3 cellular contexts compared by ENCODE assay signal in the genomic region with DNA sequence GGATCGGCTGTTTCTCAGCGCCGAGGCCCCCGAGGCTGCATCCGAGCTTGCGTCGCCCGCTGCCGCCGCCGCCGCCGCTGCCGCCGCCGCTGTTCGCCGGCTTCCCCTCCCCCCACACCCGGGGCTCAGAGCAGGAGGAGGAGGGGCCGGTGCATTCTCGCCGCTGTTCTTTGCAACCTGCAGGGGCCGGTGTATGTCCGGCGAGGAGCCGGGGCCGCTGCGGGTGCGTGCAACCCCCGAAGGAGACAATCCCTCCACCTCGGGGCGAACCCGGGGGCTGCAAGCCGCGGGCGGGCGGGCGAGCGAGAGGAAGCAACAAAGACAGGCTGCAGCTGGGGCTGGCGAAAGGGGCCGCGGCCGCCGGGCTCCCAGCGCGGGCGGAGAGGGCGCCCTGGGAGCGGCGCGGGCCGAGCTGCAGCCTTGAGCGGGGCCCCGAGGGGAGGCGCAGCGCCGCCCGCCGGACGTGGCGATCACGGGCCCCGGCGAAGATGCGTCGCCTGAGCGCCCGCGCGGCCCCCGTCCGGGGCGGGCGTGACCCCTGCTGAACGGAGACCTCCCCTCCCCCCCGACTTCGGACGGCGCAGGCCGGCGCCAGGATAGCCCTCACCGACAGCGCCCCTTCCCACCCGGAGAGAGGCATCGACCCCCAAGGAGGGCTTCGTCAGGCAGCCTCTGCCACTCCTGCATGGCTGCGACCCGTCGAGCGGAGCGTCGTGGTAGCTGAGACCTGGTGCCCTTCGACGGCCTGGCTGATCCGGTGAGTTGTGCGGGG.
TF ChIP-seq lines count a peak whose summit lies in the region.

No MANE protein-coding gene starts in this region.

TF ChIP-seq in GM23338, 12 proteins besides CTCF, POLR2A, EP300 and RAD21 (continued from another document):
- TF ChIP-seq, protein P1, sequence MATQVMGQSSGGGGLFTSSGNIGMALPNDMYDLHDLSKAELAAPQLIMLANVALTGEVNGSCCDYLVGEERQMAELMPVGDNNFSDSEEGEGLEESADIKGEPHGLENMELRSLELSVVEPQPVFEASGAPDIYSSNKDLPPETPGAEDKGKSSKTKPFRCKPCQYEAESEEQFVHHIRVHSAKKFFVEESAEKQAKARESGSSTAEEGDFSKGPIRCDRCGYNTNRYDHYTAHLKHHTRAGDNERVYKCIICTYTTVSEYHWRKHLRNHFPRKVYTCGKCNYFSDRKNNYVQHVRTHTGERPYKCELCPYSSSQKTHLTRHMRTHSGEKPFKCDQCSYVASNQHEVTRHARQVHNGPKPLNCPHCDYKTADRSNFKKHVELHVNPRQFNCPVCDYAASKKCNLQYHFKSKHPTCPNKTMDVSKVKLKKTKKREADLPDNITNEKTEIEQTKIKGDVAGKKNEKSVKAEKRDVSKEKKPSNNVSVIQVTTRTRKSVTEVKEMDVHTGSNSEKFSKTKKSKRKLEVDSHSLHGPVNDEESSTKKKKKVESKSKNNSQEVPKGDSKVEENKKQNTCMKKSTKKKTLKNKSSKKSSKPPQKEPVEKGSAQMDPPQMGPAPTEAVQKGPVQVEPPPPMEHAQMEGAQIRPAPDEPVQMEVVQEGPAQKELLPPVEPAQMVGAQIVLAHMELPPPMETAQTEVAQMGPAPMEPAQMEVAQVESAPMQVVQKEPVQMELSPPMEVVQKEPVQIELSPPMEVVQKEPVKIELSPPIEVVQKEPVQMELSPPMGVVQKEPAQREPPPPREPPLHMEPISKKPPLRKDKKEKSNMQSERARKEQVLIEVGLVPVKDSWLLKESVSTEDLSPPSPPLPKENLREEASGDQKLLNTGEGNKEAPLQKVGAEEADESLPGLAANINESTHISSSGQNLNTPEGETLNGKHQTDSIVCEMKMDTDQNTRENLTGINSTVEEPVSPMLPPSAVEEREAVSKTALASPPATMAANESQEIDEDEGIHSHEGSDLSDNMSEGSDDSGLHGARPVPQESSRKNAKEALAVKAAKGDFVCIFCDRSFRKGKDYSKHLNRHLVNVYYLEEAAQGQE (IDR thresholded peaks at IDR 0.05; ENCODE audit: unreplicated experiment), result no peak
- TF ChIP-seq EZH2phosphoT487 (IDR thresholded peaks at IDR 0.05; ENCODE audit: unreplicated experiment), result no peak
- TF ChIP-seq, protein P2, sequence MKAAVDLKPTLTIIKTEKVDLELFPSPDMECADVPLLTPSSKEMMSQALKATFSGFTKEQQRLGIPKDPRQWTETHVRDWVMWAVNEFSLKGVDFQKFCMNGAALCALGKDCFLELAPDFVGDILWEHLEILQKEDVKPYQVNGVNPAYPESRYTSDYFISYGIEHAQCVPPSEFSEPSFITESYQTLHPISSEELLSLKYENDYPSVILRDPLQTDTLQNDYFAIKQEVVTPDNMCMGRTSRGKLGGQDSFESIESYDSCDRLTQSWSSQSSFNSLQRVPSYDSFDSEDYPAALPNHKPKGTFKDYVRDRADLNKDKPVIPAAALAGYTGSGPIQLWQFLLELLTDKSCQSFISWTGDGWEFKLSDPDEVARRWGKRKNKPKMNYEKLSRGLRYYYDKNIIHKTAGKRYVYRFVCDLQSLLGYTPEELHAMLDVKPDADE (IDR thresholded peaks at IDR 0.05), result no peak; the same call in 1 of the 2 replicates
- TF ChIP-seq ZNF114 (CRISPR knock-in tag; IDR thresholded peaks at IDR 0.05), result no peak
- TF ChIP-seq STAT1 (IDR thresholded peaks at IDR 0.05; ENCODE audit: unreplicated experiment), result no peak
- TF ChIP-seq JUNB (IDR thresholded peaks at IDR 0.05; ENCODE audit: unreplicated experiment), result no peak
TF ChIP-seq in GM23338: peak in this region for 2.

TF ChIP-seq in WTC11, 78 proteins besides CTCF, POLR2A, EP300 and RAD21 (continued from another document and continues in another):
- TF ChIP-seq, protein P3, sequence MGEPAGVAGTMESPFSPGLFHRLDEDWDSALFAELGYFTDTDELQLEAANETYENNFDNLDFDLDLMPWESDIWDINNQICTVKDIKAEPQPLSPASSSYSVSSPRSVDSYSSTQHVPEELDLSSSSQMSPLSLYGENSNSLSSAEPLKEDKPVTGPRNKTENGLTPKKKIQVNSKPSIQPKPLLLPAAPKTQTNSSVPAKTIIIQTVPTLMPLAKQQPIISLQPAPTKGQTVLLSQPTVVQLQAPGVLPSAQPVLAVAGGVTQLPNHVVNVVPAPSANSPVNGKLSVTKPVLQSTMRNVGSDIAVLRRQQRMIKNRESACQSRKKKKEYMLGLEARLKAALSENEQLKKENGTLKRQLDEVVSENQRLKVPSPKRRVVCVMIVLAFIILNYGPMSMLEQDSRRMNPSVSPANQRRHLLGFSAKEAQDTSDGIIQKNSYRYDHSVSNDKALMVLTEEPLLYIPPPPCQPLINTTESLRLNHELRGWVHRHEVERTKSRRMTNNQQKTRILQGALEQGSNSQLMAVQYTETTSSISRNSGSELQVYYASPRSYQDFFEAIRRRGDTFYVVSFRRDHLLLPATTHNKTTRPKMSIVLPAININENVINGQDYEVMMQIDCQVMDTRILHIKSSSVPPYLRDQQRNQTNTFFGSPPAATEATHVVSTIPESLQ (CRISPR knock-in tag; IDR thresholded peaks at IDR 0.05), result no peak
- TF ChIP-seq, protein P4, sequence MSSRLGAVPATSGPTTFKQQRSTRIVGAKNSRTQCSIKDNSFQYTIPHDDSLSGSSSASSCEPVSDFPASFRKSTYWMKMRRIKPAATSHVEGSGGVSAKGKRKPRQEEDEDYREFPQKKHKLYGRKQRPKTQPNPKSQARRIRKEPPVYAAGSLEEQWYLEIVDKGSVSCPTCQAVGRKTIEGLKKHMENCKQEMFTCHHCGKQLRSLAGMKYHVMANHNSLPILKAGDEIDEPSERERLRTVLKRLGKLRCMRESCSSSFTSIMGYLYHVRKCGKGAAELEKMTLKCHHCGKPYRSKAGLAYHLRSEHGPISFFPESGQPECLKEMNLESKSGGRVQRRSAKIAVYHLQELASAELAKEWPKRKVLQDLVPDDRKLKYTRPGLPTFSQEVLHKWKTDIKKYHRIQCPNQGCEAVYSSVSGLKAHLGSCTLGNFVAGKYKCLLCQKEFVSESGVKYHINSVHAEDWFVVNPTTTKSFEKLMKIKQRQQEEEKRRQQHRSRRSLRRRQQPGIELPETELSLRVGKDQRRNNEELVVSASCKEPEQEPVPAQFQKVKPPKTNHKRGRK (CRISPR knock-in tag; IDR thresholded peaks at IDR 0.05; ENCODE audit: borderline replicate concordance), result no peak
- TF ChIP-seq, protein P5, sequence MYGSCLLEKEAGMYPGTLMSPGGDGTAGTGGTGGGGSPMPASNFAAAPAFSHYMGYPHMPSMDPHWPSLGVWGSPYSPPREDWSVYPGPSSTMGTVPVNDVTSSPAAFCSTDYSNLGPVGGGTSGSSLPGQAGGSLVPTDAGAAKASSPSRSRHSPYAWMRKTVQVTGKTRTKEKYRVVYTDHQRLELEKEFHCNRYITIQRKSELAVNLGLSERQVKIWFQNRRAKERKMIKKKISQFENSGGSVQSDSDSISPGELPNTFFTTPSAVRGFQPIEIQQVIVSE (CRISPR knock-in tag; IDR thresholded peaks at IDR 0.05; ENCODE audit: borderline replicate concordance), result no peak
- no peak for TF ChIP-seq TP53 (CRISPR knock-in tag; IDR thresholded peaks at IDR 0.05)
- TF ChIP-seq ZNF317 (CRISPR knock-in tag; IDR thresholded peaks at IDR 0.05; ENCODE audit: borderline replicate concordance, low read depth), result no peak; the same call in 1 of the 2 replicates
- TF ChIP-seq, protein P6, sequence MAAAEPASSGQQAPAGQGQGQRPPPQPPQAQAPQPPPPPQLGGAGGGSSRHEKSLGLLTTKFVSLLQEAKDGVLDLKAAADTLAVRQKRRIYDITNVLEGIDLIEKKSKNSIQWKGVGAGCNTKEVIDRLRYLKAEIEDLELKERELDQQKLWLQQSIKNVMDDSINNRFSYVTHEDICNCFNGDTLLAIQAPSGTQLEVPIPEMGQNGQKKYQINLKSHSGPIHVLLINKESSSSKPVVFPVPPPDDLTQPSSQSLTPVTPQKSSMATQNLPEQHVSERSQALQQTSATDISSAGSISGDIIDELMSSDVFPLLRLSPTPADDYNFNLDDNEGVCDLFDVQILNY (CRISPR knock-in tag; IDR thresholded peaks at IDR 0.05), result peak; percentile 31; the same call in 1 of the 2 replicates
- peak; percentile 53; the same call in 1 of the 2 replicates for TF ChIP-seq NFE2L1 (CRISPR knock-in tag; IDR thresholded peaks at IDR 0.05)
- TF ChIP-seq CREB1 (CRISPR knock-in tag; IDR thresholded peaks at IDR 0.05), result no peak
- no peak for TF ChIP-seq RELA (CRISPR knock-in tag; IDR thresholded peaks at IDR 0.05; ENCODE audit: borderline replicate concordance)
- TF ChIP-seq, protein P7, sequence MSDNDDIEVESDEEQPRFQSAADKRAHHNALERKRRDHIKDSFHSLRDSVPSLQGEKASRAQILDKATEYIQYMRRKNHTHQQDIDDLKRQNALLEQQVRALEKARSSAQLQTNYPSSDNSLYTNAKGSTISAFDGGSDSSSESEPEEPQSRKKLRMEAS (CRISPR knock-in tag; IDR thresholded peaks at IDR 0.05), result no peak
- no peak for TF ChIP-seq ESRRA (CRISPR knock-in tag; IDR thresholded peaks at IDR 0.05; ENCODE audit: borderline replicate concordance)
- no peak for TF ChIP-seq HMGA2 (CRISPR knock-in tag; IDR thresholded peaks at IDR 0.05)
- TF ChIP-seq KAT7 (CRISPR knock-in tag; IDR thresholded peaks at IDR 0.05; ENCODE audit: borderline replicate concordance), result no peak
- TF ChIP-seq NR1H2 (CRISPR knock-in tag; IDR thresholded peaks at IDR 0.05), result no peak

TF ChIP-seq in HepG2, 621 proteins besides CTCF, POLR2A, EP300 and RAD21 (continued from another document and continues in another):
- TF ChIP-seq ZBTB3 (CRISPR knock-in tag; IDR thresholded peaks at IDR 0.05; ENCODE audit: borderline replicate concordance, low read depth) (no peak), BRD4 (CRISPR knock-in tag; IDR thresholded peaks at IDR 0.05) (0 out of 2 replicates have a peak, but pooled peaks have one; percentile 25), ZNF501 (CRISPR knock-in tag; IDR thresholded peaks at IDR 0.05) (no peak), STAG1 (CRISPR knock-in tag; IDR thresholded peaks at IDR 0.05) (peak; percentile 44; the same call in 1 of the 2 replicates), SP4 (CRISPR knock-in tag; IDR thresholded peaks at IDR 0.05) (peak; percentile 37; the same call in 1 of the 2 replicates), ESRRA (CRISPR knock-in tag; IDR thresholded peaks at IDR 0.05; ENCODE audit: low read depth) (0 out of 2 replicates have a peak, but pooled peaks have one; percentile 18), ZNF75D (CRISPR knock-in tag; IDR thresholded peaks at IDR 0.05; ENCODE audit: borderline replicate concordance) (no peak), LCORL (IDR thresholded peaks at IDR 0.05) (no peak), LCORL (CRISPR knock-in tag; IDR thresholded peaks at IDR 0.05) (no peak), HOXA3 (CRISPR knock-in tag; IDR thresholded peaks at IDR 0.05) (peak; percentile 71), ZNF235 (CRISPR knock-in tag; IDR thresholded peaks at IDR 0.05; ENCODE audit: borderline replicate concordance) (no peak), ZNF766 (CRISPR knock-in tag; IDR thresholded peaks at IDR 0.05; ENCODE audit: borderline replicate concordance) (0 out of 2 replicates have a peak, but pooled peaks have one; percentile 49), ZNF816 (CRISPR knock-in tag; IDR thresholded peaks at IDR 0.05; ENCODE audit: borderline replicate concordance) (peak; percentile 64; the same call in 1 of the 2 replicates), HOXA9 (CRISPR knock-in tag; IDR thresholded peaks at IDR 0.05; ENCODE audit: borderline replicate concordance) (peak; percentile 40; the same call in 1 of the 2 replicates), MAF1 (CRISPR knock-in tag; IDR thresholded peaks at IDR 0.05; ENCODE audit: borderline replicate concordance) (0 out of 2 replicates have a peak, but pooled peaks have one; percentile 15)
- TF ChIP-seq, protein P8, sequence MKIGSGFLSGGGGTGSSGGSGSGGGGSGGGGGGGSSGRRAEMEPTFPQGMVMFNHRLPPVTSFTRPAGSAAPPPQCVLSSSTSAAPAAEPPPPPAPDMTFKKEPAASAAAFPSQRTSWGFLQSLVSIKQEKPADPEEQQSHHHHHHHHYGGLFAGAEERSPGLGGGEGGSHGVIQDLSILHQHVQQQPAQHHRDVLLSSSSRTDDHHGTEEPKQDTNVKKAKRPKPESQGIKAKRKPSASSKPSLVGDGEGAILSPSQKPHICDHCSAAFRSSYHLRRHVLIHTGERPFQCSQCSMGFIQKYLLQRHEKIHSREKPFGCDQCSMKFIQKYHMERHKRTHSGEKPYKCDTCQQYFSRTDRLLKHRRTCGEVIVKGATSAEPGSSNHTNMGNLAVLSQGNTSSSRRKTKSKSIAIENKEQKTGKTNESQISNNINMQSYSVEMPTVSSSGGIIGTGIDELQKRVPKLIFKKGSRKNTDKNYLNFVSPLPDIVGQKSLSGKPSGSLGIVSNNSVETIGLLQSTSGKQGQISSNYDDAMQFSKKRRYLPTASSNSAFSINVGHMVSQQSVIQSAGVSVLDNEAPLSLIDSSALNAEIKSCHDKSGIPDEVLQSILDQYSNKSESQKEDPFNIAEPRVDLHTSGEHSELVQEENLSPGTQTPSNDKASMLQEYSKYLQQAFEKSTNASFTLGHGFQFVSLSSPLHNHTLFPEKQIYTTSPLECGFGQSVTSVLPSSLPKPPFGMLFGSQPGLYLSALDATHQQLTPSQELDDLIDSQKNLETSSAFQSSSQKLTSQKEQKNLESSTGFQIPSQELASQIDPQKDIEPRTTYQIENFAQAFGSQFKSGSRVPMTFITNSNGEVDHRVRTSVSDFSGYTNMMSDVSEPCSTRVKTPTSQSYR (CRISPR knock-in tag; IDR thresholded peaks at IDR 0.05; ENCODE audit: borderline replicate concordance), result peak; percentile 95
- TF ChIP-seq, protein P9, sequence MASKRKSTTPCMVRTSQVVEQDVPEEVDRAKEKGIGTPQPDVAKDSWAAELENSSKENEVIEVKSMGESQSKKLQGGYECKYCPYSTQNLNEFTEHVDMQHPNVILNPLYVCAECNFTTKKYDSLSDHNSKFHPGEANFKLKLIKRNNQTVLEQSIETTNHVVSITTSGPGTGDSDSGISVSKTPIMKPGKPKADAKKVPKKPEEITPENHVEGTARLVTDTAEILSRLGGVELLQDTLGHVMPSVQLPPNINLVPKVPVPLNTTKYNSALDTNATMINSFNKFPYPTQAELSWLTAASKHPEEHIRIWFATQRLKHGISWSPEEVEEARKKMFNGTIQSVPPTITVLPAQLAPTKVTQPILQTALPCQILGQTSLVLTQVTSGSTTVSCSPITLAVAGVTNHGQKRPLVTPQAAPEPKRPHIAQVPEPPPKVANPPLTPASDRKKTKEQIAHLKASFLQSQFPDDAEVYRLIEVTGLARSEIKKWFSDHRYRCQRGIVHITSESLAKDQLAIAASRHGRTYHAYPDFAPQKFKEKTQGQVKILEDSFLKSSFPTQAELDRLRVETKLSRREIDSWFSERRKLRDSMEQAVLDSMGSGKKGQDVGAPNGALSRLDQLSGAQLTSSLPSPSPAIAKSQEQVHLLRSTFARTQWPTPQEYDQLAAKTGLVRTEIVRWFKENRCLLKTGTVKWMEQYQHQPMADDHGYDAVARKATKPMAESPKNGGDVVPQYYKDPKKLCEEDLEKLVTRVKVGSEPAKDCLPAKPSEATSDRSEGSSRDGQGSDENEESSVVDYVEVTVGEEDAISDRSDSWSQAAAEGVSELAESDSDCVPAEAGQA (IDR thresholded peaks at IDR 0.05; ENCODE audit: low read depth), result no peak
- TF ChIP-seq, protein P9 (CRISPR knock-in tag; IDR thresholded peaks at IDR 0.05; ENCODE audit: borderline replicate concordance), result peak; percentile 77; the same call in 1 of the 2 replicates
